Comparison of ENCODE assay signal across 8 cellular contexts in genomic region chr12:116916714-116917114, GRCh38. TPM values are rescaled to one million over a fixed set of nuclear protein-coding genes. Genes with fewer than 3 reads are reported as not detected.
DNase-seq lines count a peak whose midpoint lies in the region; ATAC-seq and TF ChIP-seq lines count a peak whose summit lies in the region.

No MANE protein-coding gene starts in this region.

- H3K9me3 Mint-ChIP-seq in natural killer cell (peaks cover 0 to 2% of the 10 kb centered on the region in 2 donors), endothelial cell (ENCODE audit: unreplicated experiment) (no peaks in the 10 kb centered on the region)

- dilution Hi-C loops in mammary epithelial cell (cut with HindIII; ENCODE audit: low sequenced_read_pairs), result no loop called here

- H3K9ac ChIP-seq in SU-DHL-6 (ENCODE audit: low read length) (no peak overlapping the region), mammary epithelial cell (ENCODE audit: insufficient read depth, low read length) (no peak overlapping the region)

- no peak overlapping the region for H3K4me2 ChIP-seq in SU-DHL-6 (ENCODE audit: low read depth, low read length, poor library complexity, severe bottlenecking)
- H3K4me2 ChIP-seq in mammary epithelial cell (ENCODE audit: insufficient read depth, low read depth, low read length), result peak overlapping the region; percentile 20

- no peaks in the 10 kb centered on the region for H3K36me3 ChIP-seq in SU-DHL-6 (ENCODE audit: low read length)
- no peaks in the 10 kb centered on the region for H3K36me3 ChIP-seq in mammary epithelial cell (ENCODE audit: insufficient read depth, low read length)

- peak overlapping the region; percentile 78 to 94 for H3K27ac Mint-ChIP-seq in natural killer cell
- H3K27ac Mint-ChIP-seq in endothelial cell (ENCODE audit: unreplicated experiment), result no peak overlapping the region

- H3K27ac ChIP-seq in SU-DHL-6 (ENCODE audit: low read depth, low read length) (peak overlapping the region; percentile 4; the same call in 1 of the 2 replicates), mammary epithelial cell (ENCODE audit: insufficient read depth, low read depth, low read length) (peak overlapping the region; percentile 49)

- peaks cover 24% of the 10 kb centered on the region for H3K4me1 ChIP-seq in mammary epithelial cell (ENCODE audit: insufficient read depth, low read length)

- H3K79me2 ChIP-seq in SU-DHL-6 (ENCODE audit: insufficient read depth, low read length), result peaks cover 55% of the 10 kb centered on the region
- peaks cover 21% of the 10 kb centered on the region for H3K79me2 ChIP-seq in mammary epithelial cell (ENCODE audit: insufficient read depth, low read length)

- no TSS peak for BruUV-seq in mammary epithelial cell (replicated peaks; lab: Mats Ljungman, UMichigan)

- ATAC-seq in GM19468 (IDR thresholded peaks at IDR 0.05; ENCODE audit: extremely low read depth, unreplicated experiment) (peak; percentile 67), HG03565 (IDR thresholded peaks at IDR 0.05; ENCODE audit: unreplicated experiment) (peak; percentile 93), natural killer cell (peak; percentile 93 to 97 (median 94))

- H4K20me1 ChIP-seq in SU-DHL-6 (ENCODE audit: low read depth, low read length) (peaks cover under 1% of the 10 kb centered on the region; the same call in 1 of the 2 replicates), mammary epithelial cell (ENCODE audit: insufficient read depth, low read length) (no peaks in the 10 kb centered on the region)

- DNase-seq in DMS53 treated with DMSO at 0.1 percent for 48 hours (lab: John Stamatoyannopoulos, UW; ENCODE audit: unreplicated experiment) (peak; percentile 97), mammary epithelial cell (peak; percentile 71), natural killer cell (peak; percentile 74), cerebellar cortex (ENCODE audit: low spot score) (no peak), endothelial cell (ENCODE audit: low spot score) (no peak)

- intact Hi-C loops in mammary epithelial cell (cut with micrococcal nuclease), result no loop called here
- intact Hi-C loops in natural killer cell (cut with micrococcal nuclease), result loop anchor here (1.0 to 2.0 kb wide), 4 partner anchors 8 to 213 kb away; partner anchors contain the start of genes RNFT2 and SPRING1

- H2AFZ ChIP-seq in SU-DHL-6 (ENCODE audit: low read depth, low read length, severe bottlenecking), result no peak overlapping the region
- no peak overlapping the region for H2AFZ ChIP-seq in mammary epithelial cell (ENCODE audit: low read depth, low read length)

- CTCF ChIA-PET in mammary epithelial cell (lab: Charles Lee; ENCODE audit: low non-redundant PET), result no interaction called here

- H3K9me3 ChIP-seq in SU-DHL-6 (ENCODE audit: insufficient read depth, low read length) (no peaks in the 10 kb centered on the region), mammary epithelial cell (replicated peaks; ENCODE audit: insufficient read depth, low read length) (no peaks in the 10 kb centered on the region)

- H3K4me1 Mint-ChIP-seq in natural killer cell (peaks cover 61 to 68% of the 10 kb centered on the region in 2 donors), endothelial cell (ENCODE audit: unreplicated experiment) (peaks cover 27% of the 10 kb centered on the region)

- H3K4me3 Mint-ChIP-seq in natural killer cell, result peak overlapping the region; percentile 69
- no peak overlapping the region for H3K4me3 Mint-ChIP-seq in endothelial cell (ENCODE audit: unreplicated experiment)

- WGBS in mammary epithelial cell (ENCODE audit: low coverage, missing lambda C conversion rate), result 65% methylated on average over 5 of the region's 5 CpGs

- H3K9me2 ChIP-seq in SU-DHL-6 (replicated peaks; ENCODE audit: insufficient read depth, low read length), result no peaks in the 10 kb centered on the region

- in situ Hi-C loops in mammary epithelial cell (cut with MboI; ENCODE audit: low sequenced_read_pairs in 2 of 2), result no loop called here

- no peak overlapping the region for H3K4me3 ChIP-seq in SU-DHL-6 (ENCODE audit: insufficient read depth, low read length, poor library complexity, severe bottlenecking)
- no peak overlapping the region for H3K4me3 ChIP-seq in mammary epithelial cell (replicated peaks in 1 of 3; ENCODE audit: insufficient read depth in 1 of 3, low read depth in 2 of 3, low read length in 3 of 3)

- H3K27me3 Mint-ChIP-seq in natural killer cell (ENCODE audit: low read depth in 2 of 2) (peaks cover 0 to 3% of the 10 kb centered on the region in 2 donors), endothelial cell (ENCODE audit: unreplicated experiment) (no peaks in the 10 kb centered on the region)

- peak; percentile 15 for TF ChIP-seq CTCF in SU-DHL-6 (IDR thresholded peaks at IDR 0.05; ENCODE audit: insufficient read depth, low read length, poor library complexity, severe bottlenecking)
- peak in 1 of 2 donors; percentile 18 for TF ChIP-seq CTCF in mammary epithelial cell (conservative IDR thresholded peaks at IDR 0.05 in 1 of 2, IDR thresholded peaks at IDR 0.05 in 1 of 2; ENCODE audit: extremely low read depth in 1 of 2, insufficient read depth in 1 of 2, low read depth in 1 of 2, low read length in 2 of 2)
- TF ChIP-seq CTCF in natural killer cell (IDR thresholded peaks at IDR 0.05), result peak; percentile 57
- TF ChIP-seq CTCF in endothelial cell (IDR thresholded peaks at IDR 0.05; ENCODE audit: unreplicated experiment), result no peak

- H3K36me3 Mint-ChIP-seq in natural killer cell (no peaks in the 10 kb centered on the region), endothelial cell (ENCODE audit: low read depth, unreplicated experiment) (no peaks in the 10 kb centered on the region)

- no peaks in the 10 kb centered on the region for H3K27me3 ChIP-seq in SU-DHL-6 (ENCODE audit: low read length)
- H3K27me3 ChIP-seq in mammary epithelial cell (ENCODE audit: insufficient read depth, low read length), result no peaks in the 10 kb centered on the region

- H3F3A ChIP-seq in SU-DHL-6 (ENCODE audit: insufficient read depth), result 0 out of 2 replicates have a peak, but pooled peaks cover 8% of the 10 kb centered on the region

RNA-seq across cellular contexts. Expression of gene FBXW8, which starts 6.0 kb away (rescaled TPM):
- total RNA-seq in mammary epithelial cell (10 to 100 TPM; 10.7 to 12.8 TPM), natural killer cell (10 to 100 TPM; 11.5 to 16.0 (median 13.5) TPM), endothelial cell (ENCODE audit: unreplicated experiment) (17.8 TPM)
- polyA plus RNA-seq in mammary epithelial cell, result 6.0 TPM
- polyA minus RNA-seq in mammary epithelial cell, result 18.5 TPM

RNA-seq across cellular contexts. Expression of gene HRK, which starts 35.5 kb away (rescaled TPM):
- under 1 TPM; 0.12 to 0.17 TPM for total RNA-seq in mammary epithelial cell
- polyA plus RNA-seq in mammary epithelial cell, result not detected
- polyA minus RNA-seq in mammary epithelial cell, result not detected
- under 1 TPM in 1 of 3 donors, not detected in 2; 0.15 TPM for total RNA-seq in natural killer cell
- 0.10 TPM for total RNA-seq in endothelial cell (ENCODE audit: unreplicated experiment)

Comparison
In these comparisons a context has a peak if more than half of its experiments do, and no peak if none do; other contexts are left out.
1. DNase-seq: peak in DMS53 treated with DMSO at 0.1 percent for 48 hours (single experiment), mammary epithelial cell (single experiment) and natural killer cell (single experiment); none in cerebellar cortex (single experiment) and endothelial cell (single experiment).
2. Peak in every context shown above with its lines, with median percentiles within 50 percentile points of each other: ATAC-seq.